18 cellular contexts compared by ENCODE assay signal in the genomic region with DNA sequence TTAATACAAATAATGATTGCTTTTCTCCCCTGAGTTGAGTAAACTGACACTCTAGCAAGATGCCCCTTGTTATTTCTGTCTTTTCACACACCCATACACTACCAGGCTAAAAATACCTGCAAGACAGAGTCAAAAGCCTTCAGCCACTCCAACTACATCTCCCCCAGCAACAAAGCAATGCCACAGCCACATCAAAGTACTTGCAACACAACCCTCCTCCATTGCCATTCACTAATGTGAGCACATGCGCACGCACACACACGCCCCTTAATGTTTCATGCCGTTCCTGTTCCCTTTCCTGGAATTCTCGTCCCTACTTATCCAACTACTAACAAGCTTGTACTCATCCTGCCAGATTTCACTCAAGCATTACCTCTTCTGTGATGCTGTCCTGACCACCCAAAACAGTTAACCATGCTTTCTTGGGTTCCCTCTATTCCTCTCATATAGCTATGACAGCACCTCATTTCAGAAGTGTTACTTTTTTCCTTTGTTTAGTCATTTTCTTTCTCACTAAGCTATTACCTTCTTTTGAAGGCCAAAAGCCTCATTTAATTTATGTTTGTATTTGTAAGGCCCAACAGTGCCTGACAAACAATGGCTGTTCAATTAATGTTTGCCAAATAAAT. TPM values are rescaled to one million over a fixed set of nuclear protein-coding genes. Genes with fewer than 3 reads are reported as not detected.
A peak's percentile ranks its signal among the peaks of the same experiment; 100 is the strongest.
DNase-seq lines count a peak whose midpoint lies in the region; ATAC-seq, FAIRE-seq and TF ChIP-seq lines count a peak whose summit lies in the region.
"Had no signal": no experiment of that assay in that cellular context is flagged by ENCODE, and none has a peak within 500 bp of the region (broad histone marks: within the 10 kb centered on the region; RNA-seq: fewer than 3 reads in every experiment).

No MANE protein-coding gene starts in this region.

- H3K9me3 ChIP-seq in Panc1 (ENCODE audit: control insufficient read depth, insufficient read depth, low read depth, low read length) = no peaks in the 10 kb centered on the region
- H3K9me3 ChIP-seq in sigmoid colon = no peaks in the 10 kb centered on the region
- H3K9me3 ChIP-seq: tibial artery had no signal

- in situ Hi-C loops in Panc1 (cut with HindIII; ENCODE audit: low pct_unique_long_range_greater_than_20kb, low sequenced_read_pairs) = no loop called here

- no peak for TF ChIP-seq EP300 in sigmoid colon (IDR thresholded peaks at IDR 0.05)

- POLR2A ChIA-PET in activated CD4-positive, alpha-beta T cell treated with anti-CD3 and anti-CD28 coated beads for 36 hours (lab: Charles Lee) = no interaction called here
- POLR2A ChIA-PET in Panc1 (lab: Charles Lee) = no interaction called here
- POLR2A ChIA-PET in naive thymus-derived CD8-positive, alpha-beta T cell (lab: Charles Lee) = no interaction called here

- H3K36me3 ChIP-seq in Panc1 (ENCODE audit: control insufficient read depth, insufficient read depth, low read length) (no peaks in the 10 kb centered on the region), sigmoid colon (peaks cover 0 to 10% (median 0%) of the 10 kb centered on the region in 4 donors)

- H3K4me3 ChIP-seq in Panc1 (ENCODE audit: low read depth in 2 of 2, low read length in 2 of 2) = no peak overlapping the region
- H3K4me3 ChIP-seq in sigmoid colon = no peak overlapping the region
- H3K4me3 ChIP-seq: skin epidermis, tibial artery had no signal

- intact Hi-C loops in activated CD4-positive, alpha-beta T cell treated with anti-CD3 and anti-CD28 coated beads for 36 hours (cut with DNase I, micrococcal nuclease) = no loop called here
- intact Hi-C loops in Panc1 (cut with micrococcal nuclease; ENCODE audit: unreplicated experiment) (no loop called here), sigmoid colon (cut with DNase I) (no loop called here)

- H3K27ac ChIP-seq in Panc1 (ENCODE audit: low read length) (no peak overlapping the region), sigmoid colon (no peak overlapping the region)
- H3K27ac ChIP-seq: 22Rv1, skin epidermis, tibial artery had no signal

- H3K27me3 ChIP-seq in Panc1 (ENCODE audit: control insufficient read depth, insufficient read depth, low read length) = no peaks in the 10 kb centered on the region
- H3K27me3 ChIP-seq in sigmoid colon = no peaks in the 10 kb centered on the region
- H3K27me3 ChIP-seq: tibial artery had no signal

- peak; percentile 31 for DNase-seq in activated CD4-positive, alpha-beta T cell treated with anti-CD3 and anti-CD28 coated beads for 36 hours
- no peak for DNase-seq in activated CD4-positive, alpha-beta T cell treated with anti-CD3 and anti-CD28 coated beads, Interleukin-2, amount 50 U/mL, for 1 hour
- DNase-seq in Panc1 (ENCODE audit: low read depth, low spot score) = no peak
- peak in 5 of 10 donors; percentile 10 to 43 (median 17) for DNase-seq in naive thymus-derived CD8-positive, alpha-beta T cell
- no peak for DNase-seq in sigmoid colon
- no peak for DNase-seq in NOMO-1 (lab: John Stamatoyannopoulos, UW; ENCODE audit: unreplicated experiment in 2 of 2)
- no peak for DNase-seq in frontal cortex (ENCODE audit: low spot score in 2 of 2)
- DNase-seq: amniotic stem cell, Calu3, cerebellar nuclear complex, NCI-H2029, NCI-H510A, T-helper 1 cell, tibial artery had no signal

- BruUV-seq in Panc1 (replicated peaks; lab: Mats Ljungman, UMichigan) = TSS peak; percentile 54

- WGBS in sigmoid colon, 2 donors = 83 to 94% methylated on average over 5 of the region's 5 CpGs

- H3K9me3 Mint-ChIP-seq in activated CD4-positive, alpha-beta T cell treated with anti-CD3 and anti-CD28 coated beads for 36 hours (ENCODE audit: low read depth) = no peaks in the 10 kb centered on the region
- no peaks in the 10 kb centered on the region for H3K9me3 Mint-ChIP-seq in naive thymus-derived CD8-positive, alpha-beta T cell

- FAIRE-seq in frontal cortex (lab: Jason Lieb, UNC) = no peak

- H3K4me3 Mint-ChIP-seq in activated CD4-positive, alpha-beta T cell treated with anti-CD3 and anti-CD28 coated beads for 36 hours = no peak overlapping the region
- H3K4me3 Mint-ChIP-seq in naive thymus-derived CD8-positive, alpha-beta T cell = peak overlapping the region in 4 of 10 donors; percentile 8 to 38 (median 30)
- H3K4me3 Mint-ChIP-seq: B cell had no signal

- no peaks in the 10 kb centered on the region; the same call in 1 of the 2 replicates for H3K4me1 ChIP-seq in Panc1 (ENCODE audit: control insufficient read depth, insufficient read depth, low read length)
- no peaks in the 10 kb centered on the region for H3K4me1 ChIP-seq in sigmoid colon
- H3K4me1 ChIP-seq: tibial artery had no signal

- H3K27ac Mint-ChIP-seq in activated CD4-positive, alpha-beta T cell treated with anti-CD3 and anti-CD28 coated beads for 36 hours = no peak overlapping the region
- H3K27ac Mint-ChIP-seq in naive thymus-derived CD8-positive, alpha-beta T cell = peak overlapping the region in 2 of 10 donors; percentile 7 to 22
- H3K27ac Mint-ChIP-seq: B cell had no signal

- peak; percentile 88 for ATAC-seq in activated CD4-positive, alpha-beta T cell treated with anti-CD3 and anti-CD28 coated beads for 36 hours
- no peak for ATAC-seq in Panc1
- ATAC-seq in esophagus mucosa = peak; percentile 50
- peak; percentile 62 to 69 for ATAC-seq in naive thymus-derived CD8-positive, alpha-beta T cell

- no peak for TF ChIP-seq POLR2A in sigmoid colon (IDR thresholded peaks at IDR 0.05)

- peaks cover 15% of the 10 kb centered on the region for H3K36me3 Mint-ChIP-seq in activated CD4-positive, alpha-beta T cell treated with anti-CD3 and anti-CD28 coated beads for 36 hours (ENCODE audit: low read depth)
- H3K36me3 Mint-ChIP-seq in naive thymus-derived CD8-positive, alpha-beta T cell = peaks cover 2 to 24% (median 3%) of the 10 kb centered on the region in 3 donors

- no peaks in the 10 kb centered on the region for H3K27me3 Mint-ChIP-seq in activated CD4-positive, alpha-beta T cell treated with anti-CD3 and anti-CD28 coated beads for 36 hours
- H3K27me3 Mint-ChIP-seq in naive thymus-derived CD8-positive, alpha-beta T cell = no peaks in the 10 kb centered on the region
- H3K27me3 Mint-ChIP-seq: B cell had no signal

- CTCF ChIA-PET in activated CD4-positive, alpha-beta T cell treated with anti-CD3 and anti-CD28 coated beads for 36 hours (lab: Charles Lee) = no interaction called here
- CTCF ChIA-PET in Panc1 (lab: Charles Lee) = no interaction called here

- no peak for TF ChIP-seq CTCF in Panc1 (IDR thresholded peaks at IDR 0.05)
- TF ChIP-seq CTCF in sigmoid colon (IDR thresholded peaks at IDR 0.05) = no peak

- peaks cover 7% of the 10 kb centered on the region for H3K4me1 Mint-ChIP-seq in activated CD4-positive, alpha-beta T cell treated with anti-CD3 and anti-CD28 coated beads for 36 hours
- H3K4me1 Mint-ChIP-seq in naive thymus-derived CD8-positive, alpha-beta T cell = peaks cover 6 to 22% (median 11%) of the 10 kb centered on the region in 4 donors
- H3K4me1 Mint-ChIP-seq: B cell had no signal

RNA-seq across cellular contexts. Expression of gene SLC25A12, which starts 29.6 kb away (rescaled TPM):
- 10 to 100 TPM; 19.5 to 22.4 TPM for total RNA-seq in activated CD4-positive, alpha-beta T cell treated with anti-CD3 and anti-CD28 coated beads for 36 hours
- total RNA-seq in Panc1 (2021; ENCODE audit: unreplicated experiment) = 17.8 TPM
- 9.0 TPM for polyA plus RNA-seq in Panc1 (2012; ENCODE audit: insufficient read length)
- 12.2 TPM for total RNA-seq in esophagus mucosa
- 10 to 100 TPM; 12.6 to 16.6 TPM for total RNA-seq in naive thymus-derived CD8-positive, alpha-beta T cell
- polyA plus RNA-seq in naive thymus-derived CD8-positive, alpha-beta T cell = 10 to 100 TPM in 2 of 3 donors, 1 to 10 TPM in 1; 7.9 to 14.0 (median 13.5) TPM
- 10 to 100 TPM; 53.5 to 77.8 (median 55.9) TPM for total RNA-seq in sigmoid colon
- 10 to 100 TPM; 12.0 to 15.8 (median 13.4) TPM for polyA plus RNA-seq in sigmoid colon
- 66.0 TPM for total RNA-seq in frontal cortex

RNA-seq across cellular contexts. Expression of gene HAT1, which starts 57.8 kb away (rescaled TPM):
- total RNA-seq in activated CD4-positive, alpha-beta T cell treated with anti-CD3 and anti-CD28 coated beads for 36 hours = 10 to 100 TPM; 88.5 to 92.6 TPM
- total RNA-seq in Panc1 (2021; ENCODE audit: unreplicated experiment) (74.7 TPM), esophagus mucosa (25.3 TPM), sigmoid colon (10 to 100 TPM; 25.5 to 41.0 (median 34.5) TPM), frontal cortex (59.9 TPM)
- 31.1 TPM for polyA plus RNA-seq in Panc1 (2012; ENCODE audit: insufficient read length)
- total RNA-seq in naive thymus-derived CD8-positive, alpha-beta T cell = 10 to 100 TPM; 29.8 to 30.7 TPM
- polyA plus RNA-seq in naive thymus-derived CD8-positive, alpha-beta T cell = 10 to 100 TPM; 65.7 to 68.8 (median 66.2) TPM
- polyA plus RNA-seq in sigmoid colon = 10 to 100 TPM; 26.4 to 40.6 (median 34.0) TPM
